ENCODE assay signal across 9 cellular contexts in genomic region chr20:1389703-1390385, GRCh38. TPM values are rescaled to one million over a fixed set of nuclear protein-coding genes. Genes with fewer than 3 reads are reported as not detected.
A peak's percentile ranks its signal among the peaks of the same experiment; 100 is the strongest.
DNase-seq lines count a peak whose midpoint lies in the region; ATAC-seq and TF ChIP-seq lines count a peak whose summit lies in the region.
"Had no signal": no experiment of that assay in that cellular context is flagged by ENCODE, and none has a peak within 500 bp of the region (broad histone marks: within the 10 kb centered on the region; RNA-seq: fewer than 3 reads in every experiment).

No MANE protein-coding gene starts in this region.

- peak overlapping the region; percentile 79 for H3K4me3 Mint-ChIP-seq in activated T-helper 17 cell treated with anti-CD3 and anti-CD28 coated beads, Interleukin-2, amount 50 U/mL, for 72 hours
- H3K4me3 Mint-ChIP-seq in stimulated activated naive B cell treated with anti-CD40 and anti-IgM and Interleukin-4, amounts not matched to agents 10 μg/mL and 1 μg/mL and 100 μg/mL, for 72 hours: peak overlapping the region; percentile 96 to 99

- WGBS in hepatocyte (ENCODE audit: low lambda C conversion rate, missing lambda C conversion rate): 79% methylated on average over 6 of the region's 6 CpGs
- 23% methylated on average over 6 of the region's 6 CpGs for WGBS in prostate gland

- H2AFZ ChIP-seq in hepatocyte: no peak overlapping the region

- no peak overlapping the region for H3K27ac ChIP-seq in hepatocyte
- peak overlapping the region in 1 of 2 donors; percentile 80 for H3K27ac ChIP-seq in prostate gland

- H3K9me3 ChIP-seq in hepatocyte (ENCODE audit: low read depth) (no peaks in the 10 kb centered on the region), prostate gland (no peaks in the 10 kb centered on the region)

- H3K36me3 ChIP-seq in hepatocyte (replicated peaks; ENCODE audit: insufficient read depth, low read depth) (no peaks in the 10 kb centered on the region), prostate gland (no peaks in the 10 kb centered on the region)

- H3K27me3 Mint-ChIP-seq in activated T-helper 17 cell treated with anti-CD3 and anti-CD28 coated beads, Interleukin-2, amount 50 U/mL, for 72 hours: no peaks in the 10 kb centered on the region
- no peaks in the 10 kb centered on the region for H3K27me3 Mint-ChIP-seq in stimulated activated naive B cell treated with anti-CD40 and anti-IgM and Interleukin-4, amounts not matched to agents 10 μg/mL and 1 μg/mL and 100 μg/mL, for 72 hours

- H3K4me1 ChIP-seq in hepatocyte (ENCODE audit: insufficient read depth): peaks cover 26% of the 10 kb centered on the region
- H3K4me1 ChIP-seq in prostate gland (replicated peaks): peaks cover 17% of the 10 kb centered on the region

- no peak for TF ChIP-seq POLR2A in prostate gland (IDR thresholded peaks at IDR 0.05)

- TF ChIP-seq CTCF in hepatocyte (IDR thresholded peaks at IDR 0.05; ENCODE audit: poor library complexity) (no peak), prostate gland (IDR thresholded peaks at IDR 0.05) (no peak)

- peaks cover 58% of the 10 kb centered on the region for H4K20me1 ChIP-seq in hepatocyte (ENCODE audit: insufficient read depth, poor library complexity, severe bottlenecking)

- no peaks in the 10 kb centered on the region for H3K9me2 ChIP-seq in hepatocyte (replicated peaks; ENCODE audit: insufficient read depth)

- intact Hi-C loops in prostate gland (cut with DNase I): loop anchor here (5.0 kb wide), 2 partner anchors 63 to 77 kb away; partner anchors contain the start of genes NSFL1C and SDCBP2

- H3K4me1 Mint-ChIP-seq in activated T-helper 17 cell treated with anti-CD3 and anti-CD28 coated beads, Interleukin-2, amount 50 U/mL, for 72 hours: peaks cover 61% of the 10 kb centered on the region
- H3K4me1 Mint-ChIP-seq in stimulated activated naive B cell treated with anti-CD40 and anti-IgM and Interleukin-4, amounts not matched to agents 10 μg/mL and 1 μg/mL and 100 μg/mL, for 72 hours: peaks cover 53 to 85% of the 10 kb centered on the region in 2 donors

- peak overlapping the region; percentile 1 for H3K4me2 ChIP-seq in hepatocyte

- no peak overlapping the region for H3K4me3 ChIP-seq in hepatocyte
- H3K4me3 ChIP-seq in prostate gland: peak overlapping the region in 1 of 2 donors; percentile 96

- DNase-seq in NCI-H2171 treated with DMSO at 0.1 percent for 48 hours (lab: John Stamatoyannopoulos, UW) (peak; percentile 9), NCI-H2171 (lab: John Stamatoyannopoulos, UW) (no peak), hepatocyte (ENCODE audit: low spot score) (no peak), prostate gland (ENCODE audit: low spot score) (no peak)
- DNase-seq in stimulated activated naive B cell treated with anti-CD40 and anti-IgM and Interleukin-4, amounts not matched to agents 10 μg/mL and 1 μg/mL and 100 μg/mL, for 72 hours: no peak
- DNase-seq: NCI-H1694 treated with DMSO at 0.1 percent for 48 hours had no signal

- H3K9me3 Mint-ChIP-seq in activated T-helper 17 cell treated with anti-CD3 and anti-CD28 coated beads, Interleukin-2, amount 50 U/mL, for 72 hours: no peaks in the 10 kb centered on the region
- no peaks in the 10 kb centered on the region for H3K9me3 Mint-ChIP-seq in stimulated activated naive B cell treated with anti-CD40 and anti-IgM and Interleukin-4, amounts not matched to agents 10 μg/mL and 1 μg/mL and 100 μg/mL, for 72 hours

- peaks cover 78% of the 10 kb centered on the region for H3K79me2 ChIP-seq in hepatocyte

- no peaks in the 10 kb centered on the region for H3K27me3 ChIP-seq in hepatocyte
- no peaks in the 10 kb centered on the region for H3K27me3 ChIP-seq in prostate gland (replicated peaks; ENCODE audit: insufficient read depth)

- H3K36me3 Mint-ChIP-seq in activated T-helper 17 cell treated with anti-CD3 and anti-CD28 coated beads, Interleukin-2, amount 50 U/mL, for 72 hours (ENCODE audit: low read depth): peaks cover 72% of the 10 kb centered on the region
- H3K36me3 Mint-ChIP-seq in stimulated activated naive B cell treated with anti-CD40 and anti-IgM and Interleukin-4, amounts not matched to agents 10 μg/mL and 1 μg/mL and 100 μg/mL, for 72 hours: peaks cover 22 to 39% of the 10 kb centered on the region in 2 donors

- no peak for ATAC-seq in activated T-helper 17 cell treated with anti-CD3 and anti-CD28 coated beads, Interleukin-2, amount 50 U/mL, for 72 hours (replicated peaks)
- ATAC-seq in stimulated activated naive B cell treated with anti-CD40 and anti-IgM and Interleukin-4, amounts not matched to agents 10 μg/mL and 1 μg/mL and 100 μg/mL, for 72 hours (replicated peaks): peak; percentile 14 to 30
- ATAC-seq in HG02763 (IDR thresholded peaks at IDR 0.05; ENCODE audit: unreplicated experiment) (no peak), GM19023 (IDR thresholded peaks at IDR 0.05; ENCODE audit: unreplicated experiment) (no peak)

- H3K27ac Mint-ChIP-seq in activated T-helper 17 cell treated with anti-CD3 and anti-CD28 coated beads, Interleukin-2, amount 50 U/mL, for 72 hours: peak overlapping the region; percentile 82
- H3K27ac Mint-ChIP-seq in stimulated activated naive B cell treated with anti-CD40 and anti-IgM and Interleukin-4, amounts not matched to agents 10 μg/mL and 1 μg/mL and 100 μg/mL, for 72 hours: peak overlapping the region; percentile 92

RNA-seq across cellular contexts. Expression of gene FKBP1A, which starts 3.0 kb away (rescaled TPM):
- total RNA-seq in activated T-helper 17 cell treated with anti-CD3 and anti-CD28 coated beads, Interleukin-2, amount 50 U/mL, for 72 hours: 100 to 1,000 TPM; 178 to 294 TPM
- total RNA-seq in hepatocyte (99.5 and 121 TPM in 2 replicates), prostate gland (100 to 1,000 TPM; 103 to 161 TPM)
- polyA plus RNA-seq in hepatocyte: 149 and 161 TPM in 2 replicates

Comparison
In these comparisons a context has a peak if more than half of its experiments do, and no peak if none do; other contexts are left out.
1. ATAC-seq: peak in stimulated activated naive B cell treated with anti-CD40 and anti-IgM and Interleukin-4, amounts not matched to agents 10 μg/mL and 1 μg/mL and 100 μg/mL, for 72 hours (2 of 2); none in activated T-helper 17 cell treated with anti-CD3 and anti-CD28 coated beads, Interleukin-2, amount 50 U/mL, for 72 hours (single experiment), HG02763 (single experiment) and GM19023 (single experiment).